37 cellular contexts compared by ENCODE assay signal in genomic region chr4:55530167-55530566, GRCh38. TPM values are rescaled to one million over a fixed set of nuclear protein-coding genes. Genes with fewer than 3 reads are reported as not detected.
DNase-seq lines count a peak whose midpoint lies in the region; ATAC-seq, FAIRE-seq and TF ChIP-seq lines count a peak whose summit lies in the region.
"Had no signal": no experiment of that assay in that cellular context is flagged by ENCODE, and none has a peak within 500 bp of the region (broad histone marks: within the 10 kb centered on the region; RNA-seq: fewer than 3 reads in every experiment).

No MANE protein-coding gene starts in this region.

- CTCF ChIA-PET in HepG2 (lab: Yijun Ruan, JAX; ENCODE audit: low intra/inter-chr PET ratio, low total read pairs) = no interaction called here
- CTCF ChIA-PET in WTC11 (lab: Charles Lee) = interaction anchor here (1.1 kb wide), 1 partner anchor 16 kb away, joined by 6 read pairs; the partner anchor contains the start of gene CLOCK
- CTCF ChIA-PET in K562 (lab: Yijun Ruan, JAX; ENCODE audit: low intra/inter-chr PET ratio) = no interaction called here

- BruUV-seq in HepG2 (replicated peaks; lab: Mats Ljungman, UMichigan) = no TSS peak
- BruUV-seq in K562 (replicated peaks; lab: Mats Ljungman, UMichigan) = no TSS peak

- H3K27ac ChIP-seq in HepG2 (ENCODE audit: extremely low read length, insufficient read depth, low read length) = no peak overlapping the region
- H3K27ac ChIP-seq in right lobe of liver = no peak overlapping the region
- no peak overlapping the region for H3K27ac ChIP-seq in K562 (ENCODE audit: extremely low read depth, low read depth, low read length)
- H3K27ac ChIP-seq in prostate gland = no peak overlapping the region
- no peak overlapping the region for H3K27ac ChIP-seq in WERI-Rb-1
- H3K27ac ChIP-seq: 22Rv1; A549; BLaER1; BLaER1 treated with 17β-estradiol and CSF1 and Interleukin-3, amounts not matched to agents 10 nM and 100 nM; C4-2B had no signal

- H3K36me3 ChIP-seq in HepG2 (replicated peaks in 1 of 2; ENCODE audit: control insufficient read depth in 1 of 2, insufficient read depth in 2 of 2, low read length in 2 of 2) (no peaks in the 10 kb centered on the region), right lobe of liver (no peaks in the 10 kb centered on the region), K562 (ENCODE audit: control insufficient read depth, insufficient read depth, low read length) (peaks cover 12% of the 10 kb centered on the region), prostate gland (no peaks in the 10 kb centered on the region), WERI-Rb-1 (no peaks in the 10 kb centered on the region; the same call in 1 of the 2 replicates)
- H3K36me3 ChIP-seq: BE2C had no signal

- intact Hi-C loops in HepG2 (cut with micrococcal nuclease; ENCODE audit: unreplicated experiment) = no loop called here
- intact Hi-C loops in right lobe of liver (cut with DNase I) = no loop called here
- intact Hi-C loops in K562 (cut with micrococcal nuclease) = no loop called here
- intact Hi-C loops in prostate gland (cut with DNase I) = no loop called here

- TF ChIP-seq RAD21 in HepG2 (CRISPR knock-in tag; IDR thresholded peaks at IDR 0.05) (no peak), K562 (CRISPR knock-in tag; conservative IDR thresholded peaks at IDR 0.05 in 1 of 2, IDR thresholded peaks at IDR 0.05 in 1 of 2) (no peak)

- H3K27ac Mint-ChIP-seq in WTC11 = peak overlapping the region; percentile 75; the same call in 1 of the 2 replicates
- H3K27ac Mint-ChIP-seq: B cell; CD4-positive, alpha-beta memory T cell; CD4-positive, alpha-beta T cell; CD4-positive, CD25-positive, alpha-beta regulatory T cell; CD8-positive, alpha-beta T cell had no signal

- no peak overlapping the region for H3K9ac ChIP-seq in HepG2 (ENCODE audit: insufficient read depth, low read depth, low read length)
- H3K9ac ChIP-seq in K562 (ENCODE audit: insufficient read depth in 1 of 2, low read depth in 2 of 2, low read length in 2 of 2) = no peak overlapping the region
- H3K9ac ChIP-seq: BLaER1; BLaER1 treated with 17β-estradiol and CSF1 and Interleukin-3, amounts not matched to agents 10 nM and 100 nM had no signal

- H3K27me3 ChIP-seq in HepG2 (ENCODE audit: control insufficient read depth in 1 of 2, insufficient read depth in 2 of 2, low read length in 2 of 2) (no peaks in the 10 kb centered on the region), right lobe of liver (no peaks in the 10 kb centered on the region), K562 (ENCODE audit: control insufficient read depth in 2 of 2, insufficient read depth in 2 of 2, low read length in 2 of 2) (no peaks in the 10 kb centered on the region), prostate gland (replicated peaks; ENCODE audit: insufficient read depth) (no peaks in the 10 kb centered on the region), WERI-Rb-1 (ENCODE audit: insufficient read depth, low read depth, severe bottlenecking) (no peaks in the 10 kb centered on the region)
- H3K27me3 ChIP-seq: BE2C; BLaER1; BLaER1 treated with 17β-estradiol and CSF1 and Interleukin-3, amounts not matched to agents 10 nM and 100 nM had no signal

- TF ChIP-seq POLR2A in HepG2 (IDR thresholded peaks at IDR 0.05; ENCODE audit: insufficient read depth in 1 of 2, low read depth in 2 of 2, low read length in 2 of 2) (no peak), right lobe of liver (IDR thresholded peaks at IDR 0.05) (no peak), K562 (conservative IDR thresholded peaks at IDR 0.05) (no peak), prostate gland (IDR thresholded peaks at IDR 0.05) (no peak)

- POLR2A ChIA-PET in HepG2 (lab: Yijun Ruan, JAX) = no interaction called here
- POLR2A ChIA-PET in WTC11 (lab: Charles Lee) = no interaction called here
- POLR2A ChIA-PET in K562 (lab: Yijun Ruan, JAX) = interaction anchor here (0.6 to 1.3 kb wide), 2 partner anchors 12 to 339 kb away, joined by 3 to 4 read pairs; no protein-coding TSS in a partner anchor

- H3K4me3 ChIP-seq in HepG2 (replicated peaks in 1 of 3; ENCODE audit: insufficient read depth in 1 of 3, low read depth in 2 of 3, low read length in 3 of 3) = no peak overlapping the region
- no peak overlapping the region for H3K4me3 ChIP-seq in right lobe of liver
- H3K4me3 ChIP-seq in K562 = no peak overlapping the region
- no peak overlapping the region for H3K4me3 ChIP-seq in prostate gland
- H3K4me3 ChIP-seq in WERI-Rb-1 (ENCODE audit: low read depth, low read length) = no peak overlapping the region
- H3K4me3 ChIP-seq: A549; BLaER1; BLaER1 treated with 17β-estradiol and CSF1 and Interleukin-3, amounts not matched to agents 10 nM and 100 nM had no signal

- DNase-seq in HepG2 (ENCODE audit: low spot score) = no peak
- DNase-seq in right lobe of liver = no peak
- DNase-seq in GM19239 (ENCODE audit: insufficient read length, low spot score) = no peak
- no peak for DNase-seq in WTC11 (ENCODE audit: low spot score)
- DNase-seq in K562 (ENCODE audit: extremely low read depth in 1 of 4, low spot score in 3 of 4) = no peak
- DNase-seq in prostate gland (ENCODE audit: low spot score) = no peak
- no peak for DNase-seq in WERI-Rb-1
- DNase-seq: 8988T; ACHN; AML-193; BE2C; C1 segment of cervical spinal cord; Caco-2; Calu3; CD4-positive, alpha-beta memory T cell; CD4-positive, alpha-beta T cell; CD4-positive, CD25-positive, alpha-beta regulatory T cell; CD8-positive, alpha-beta memory T cell; CD8-positive, alpha-beta T cell; COR-L47; DMS 273 treated with DMSO at 0.1 percent for 48 hours; DMS153; DMS53; DMS79; DMS79 treated with DMSO at 0.1 percent for 48 hours; DND-41; EL had no signal

- in situ Hi-C loops in HepG2 (cut with HindIII; ENCODE audit: extremely low pct_ligation_motif_present, low pct_unique_long_range_greater_than_20kb) (no loop called here), K562 (cut with MboI) (no loop called here)

- H3K9me3 ChIP-seq in HepG2 (ENCODE audit: low read length) (0 out of 2 replicates have a peak, but pooled peaks cover 6% of the 10 kb centered on the region), right lobe of liver (no peaks in the 10 kb centered on the region), K562 (replicated peaks; ENCODE audit: control insufficient read depth, insufficient read depth, low read depth, low read length) (peaks cover 6% of the 10 kb centered on the region; the same call in 1 of the 2 replicates), prostate gland (no peaks in the 10 kb centered on the region), WERI-Rb-1 (ENCODE audit: severe bottlenecking) (no peaks in the 10 kb centered on the region)
- H3K9me3 ChIP-seq: BE2C, Caco-2 had no signal

- H3K79me2 ChIP-seq in HepG2 (ENCODE audit: insufficient read depth, low read length) (peaks cover 44% of the 10 kb centered on the region), K562 (ENCODE audit: control insufficient read depth, insufficient read depth, low read length) (peaks cover 86% of the 10 kb centered on the region)

- TF ChIP-seq CTCF in HepG2 (CRISPR knock-in tag; IDR thresholded peaks at IDR 0.05) = no peak
- TF ChIP-seq CTCF in right lobe of liver (IDR thresholded peaks at IDR 0.05) = no peak
- no peak for TF ChIP-seq CTCF in WTC11 (IDR thresholded peaks at IDR 0.05)
- TF ChIP-seq CTCF in K562 (IDR thresholded peaks at IDR 0.05 in 2 of 3, conservative IDR thresholded peaks at IDR 0.05 in 1 of 3; ENCODE audit: insufficient read depth in 2 of 3, low read depth in 1 of 3, low read length in 3 of 3) = no peak
- TF ChIP-seq CTCF in prostate gland (IDR thresholded peaks at IDR 0.05) = no peak
- TF ChIP-seq CTCF in WERI-Rb-1 (IDR thresholded peaks at IDR 0.05; ENCODE audit: low read depth, low read length) = no peak

- H3K4me1 ChIP-seq in HepG2 (ENCODE audit: insufficient read depth, low read length) (no peaks in the 10 kb centered on the region), right lobe of liver (no peaks in the 10 kb centered on the region), K562 (replicated peaks in 1 of 2; ENCODE audit: control insufficient read depth in 2 of 2, insufficient read depth in 2 of 2, low read length in 2 of 2) (no peaks in the 10 kb centered on the region), prostate gland (replicated peaks) (no peaks in the 10 kb centered on the region)
- H3K4me1 ChIP-seq: A549, BE2C, BLaER1 had no signal

- peaks cover 47% of the 10 kb centered on the region for H3K4me1 Mint-ChIP-seq in WTC11

- no peaks in the 10 kb centered on the region for H3K27me3 Mint-ChIP-seq in WTC11 (ENCODE audit: low read depth)
- H3K27me3 Mint-ChIP-seq: B cell; CD4-positive, alpha-beta memory T cell; CD4-positive, alpha-beta T cell; CD4-positive, CD25-positive, alpha-beta regulatory T cell; CD8-positive, alpha-beta memory T cell had no signal

- H4K20me1 ChIP-seq in HepG2 (ENCODE audit: insufficient read depth, low read length) (no peaks in the 10 kb centered on the region), K562 (replicated peaks; ENCODE audit: control insufficient read depth, insufficient read depth, low read length) (no peaks in the 10 kb centered on the region)
- H4K20me1 ChIP-seq: BLaER1 had no signal

- H2AFZ ChIP-seq in HepG2 (ENCODE audit: low read length) (no peak overlapping the region), K562 (ENCODE audit: low read depth, low read length) (no peak overlapping the region)

- H3K36me3 Mint-ChIP-seq in WTC11 = peaks cover 18% of the 10 kb centered on the region

- ATAC-seq in HepG2 (no peak), right lobe of liver (no peak), WTC11 (no peak), K562 (no peak), HG03378 (IDR thresholded peaks at IDR 0.05; ENCODE audit: unreplicated experiment) (no peak)
- ATAC-seq: A549; CD8-positive, alpha-beta T cell had no signal

- no peak overlapping the region for H3K4me2 ChIP-seq in HepG2 (ENCODE audit: low read depth, low read length)
- no peak overlapping the region for H3K4me2 ChIP-seq in K562 (ENCODE audit: insufficient read depth, low read length)
- H3K4me2 ChIP-seq: A549; BLaER1; BLaER1 treated with 17β-estradiol and CSF1 and Interleukin-3, amounts not matched to agents 10 nM and 100 nM had no signal

- peaks cover 13% of the 10 kb centered on the region for H3K9me3 Mint-ChIP-seq in WTC11

- TF ChIP-seq EP300 in HepG2 (IDR thresholded peaks at IDR 0.05; ENCODE audit: low read depth in 2 of 2, low read length in 2 of 2) (no peak), HepG2 (CRISPR knock-in tag; IDR thresholded peaks at IDR 0.05; ENCODE audit: borderline replicate concordance) (no peak), K562 (IDR thresholded peaks at IDR 0.05; ENCODE audit: low read length) (no peak)

- H3K4me3 Mint-ChIP-seq in WTC11 = no peak overlapping the region
- H3K4me3 Mint-ChIP-seq: B cell; CD14-positive monocyte; CD4-positive, alpha-beta memory T cell; CD4-positive, alpha-beta T cell; CD4-positive, CD25-positive, alpha-beta regulatory T cell; CD8-positive, alpha-beta memory T cell; CD8-positive, alpha-beta T cell had no signal

- WGBS in HepG2 (ENCODE audit: low lambda C conversion rate) = over 99% methylated on average over 4 of the region's 4 CpGs
- 79% methylated on average over 4 of the region's 4 CpGs for WGBS in right lobe of liver (ENCODE audit: insufficient coverage, low coverage, low lambda C conversion rate, missing lambda C conversion rate)
- WGBS in K562 (ENCODE audit: insufficient coverage, low coverage, missing lambda C conversion rate) = 92% methylated on average over 4 of the region's 4 CpGs
- 94% methylated on average over 4 of the region's 4 CpGs for whole genome bisulfite sequencing in prostate gland

- FAIRE-seq in HepG2 (lab: Jason Lieb, UNC) = no peak
- FAIRE-seq in GM19239 (lab: Jason Lieb, UNC) = peak; percentile 11
- no peak for FAIRE-seq in K562 (lab: Jason Lieb, UNC)
- FAIRE-seq: A204.1, A549, D721Med had no signal

- H3K9me1 ChIP-seq in K562 (ENCODE audit: control insufficient read depth, insufficient read depth, low read length) = no peaks in the 10 kb centered on the region

RNA-seq across cellular contexts. Expression of gene CLOCK, which starts 16.5 kb away (rescaled TPM):
- total RNA-seq in HepG2 (2016; rRNA removed; fragmentation: Illumina TruSeq; extraction: Trizol) (13.5 and 17.6 TPM in 2 replicates), right lobe of liver (10 to 100 TPM; 11.1 to 17.3 (median 12.9) TPM), WTC11 (2021) (18.6 to 18.9 TPM (median 18.6 TPM) in 3 replicates), K562 (2014; rRNA removed) (7.6 and 8.1 TPM in 2 replicates), K562 (2014; rRNA removed; fragmentation: Illumina TruSeq; extraction: Trizol) (13.0 and 13.1 TPM in 2 replicates), K562 (2015; rRNA removed; fragmentation: Illumina TruSeq; extraction: Trizol) (13.4 and 14.4 TPM in 2 replicates), K562 (2021) (10.4 and 11.1 TPM in 2 replicates), prostate gland (10 to 100 TPM; 19.5 to 25.4 TPM)
- 7.4 and 10.5 TPM in 2 replicates for total RNA-seq in HepG2 (2016; cell fraction: cytosol; rRNA removed; fragmentation: Illumina TruSeq; extraction: Trizol; ENCODE audit: low read depth)
- 10.7 and 14.9 TPM in 2 replicates for total RNA-seq in HepG2 (2016; cell fraction: insoluble cytoplasmic fraction; rRNA removed; fragmentation: Illumina TruSeq; extraction: Trizol)
- 8.2 TPM in 2 replicates for total RNA-seq in HepG2 (2016; cell fraction: membrane; rRNA removed; fragmentation: Illumina TruSeq; extraction: Trizol)
- 14.0 and 14.5 TPM in 2 replicates for total RNA-seq in HepG2 (2016; cell fraction: nucleus; rRNA removed; fragmentation: Illumina TruSeq; extraction: Trizol)
- polyA plus RNA-seq in HepG2 (2011; rRNA removed) (5.5 and 8.8 TPM in 2 replicates), K562 (2011; rRNA removed) (11.5 and 12.8 TPM in 2 replicates), K562 (2014; fragmentation: Illumina TruSeq; extraction: Trizol) (7.5 and 9.4 TPM in 2 replicates), K562 (2014; fragmentation: Nextera tagmentation; extraction: Ambion mirVana) (1 to 10 TPM; 3.7 to 4.5 TPM), K562 (2014; rRNA removed) (7.3 and 10.1 TPM in 2 replicates)
- 3.3 and 4.0 TPM in 2 replicates for polyA plus RNA-seq in HepG2 (2011; cell fraction: cytosol; rRNA removed)
- polyA plus RNA-seq in HepG2 (2011; cell fraction: nucleus; rRNA removed) = 7.1 and 9.5 TPM in 2 replicates
- polyA plus RNA-seq in HepG2 (2012) = 5.2 and 6.5 TPM in 2 replicates
- polyA plus RNA-seq in HepG2 (2016; cell fraction: cytosol; fragmentation: Illumina TruSeq; extraction: Trizol; ENCODE audit: low read depth) = 0.71 and 0.84 TPM in 2 replicates
- 7.6 and 9.1 TPM in 2 replicates for polyA plus RNA-seq in HepG2 (2016; cell fraction: insoluble cytoplasmic fraction; fragmentation: Illumina TruSeq; extraction: Trizol; ENCODE audit: low read depth)
- 2.5 and 2.7 TPM in 2 replicates for polyA plus RNA-seq in HepG2 (2016; cell fraction: membrane; fragmentation: Illumina TruSeq; extraction: Trizol; ENCODE audit: low read depth)
- 12.8 and 16.3 TPM in 2 replicates for polyA plus RNA-seq in HepG2 (2016; cell fraction: nucleus; fragmentation: Illumina TruSeq; extraction: Trizol; ENCODE audit: insufficient read depth, low read depth)
- polyA minus RNA-seq in HepG2 (2011; rRNA and poly(A)+ RNA removed; ENCODE audit: low replicate concordance) = 21.0 and 28.3 TPM in 2 replicates
- polyA minus RNA-seq in HepG2 (2011; cell fraction: cytosol; rRNA and poly(A)+ RNA removed) = 14.6 and 19.2 TPM in 2 replicates
- polyA minus RNA-seq in HepG2 (2011; cell fraction: nucleus; rRNA and poly(A)+ RNA removed) = 36.6 and 43.3 TPM in 2 replicates
- total RNA-seq in K562 (2011; cell fraction: chromatin; rRNA removed; ENCODE audit: low replicate concordance) = 19.0 and 56.6 TPM in 2 replicates
- total RNA-seq in K562 (2011; cell fraction: nucleolus; rRNA removed) = 11.3 and 13.7 TPM in 2 replicates
- 21.7 and 34.1 TPM in 2 replicates for total RNA-seq in K562 (2011; cell fraction: nucleoplasm; rRNA removed)
- 5.6 and 5.9 TPM in 2 replicates for polyA plus RNA-seq in K562 (2011; cell fraction: cytosol; rRNA removed)
- 20.8 and 20.9 TPM in 2 replicates for polyA plus RNA-seq in K562 (2011; cell fraction: nucleus; rRNA removed)
- 6.8 and 8.2 TPM in 2 replicates for polyA plus RNA-seq in K562 (2012)
- polyA minus RNA-seq in K562 (2011; rRNA and poly(A)+ RNA removed) = 26.4 and 36.7 TPM in 2 replicates
- 7.6 and 15.2 TPM in 2 replicates for polyA minus RNA-seq in K562 (2011; cell fraction: cytosol; rRNA and poly(A)+ RNA removed)
- 24.5 and 39.3 TPM in 2 replicates for polyA minus RNA-seq in K562 (2011; cell fraction: nucleus; rRNA and poly(A)+ RNA removed)

Comparison
In these comparisons a context has a peak if more than half of its experiments do, and no peak if none do; other contexts are left out.
1. Of the 241 proteins assayed by ChIP-seq in both HepG2 and K562: peak only in HepG2: none; only in K562: none; in both: ZFP1; in neither: 240.